Comparison of ENCODE assay signal across 8 cellular contexts in genomic region chr16:4372578-4373355, GRCh38. TPM values are rescaled to one million over a fixed set of nuclear protein-coding genes. Genes with fewer than 3 reads are reported as not detected.
A peak's percentile ranks its signal among the peaks of the same experiment; 100 is the strongest.
DNase-seq lines count a peak whose midpoint lies in the region; ATAC-seq and TF ChIP-seq lines count a peak whose summit lies in the region.

No MANE protein-coding gene starts in this region.

- H3K4me1 ChIP-seq in mesodermal cell (ENCODE audit: control insufficient read depth, insufficient read depth, low read length, poor library complexity, severe bottlenecking), result peaks cover 62% of the 10 kb centered on the region

- H3K36me3 ChIP-seq in mesodermal cell (ENCODE audit: control insufficient read depth, insufficient read depth, low read length), result peaks cover 3% of the 10 kb centered on the region

- no peak for ATAC-seq in stimulated activated naive CD8-positive, alpha-beta T cell treated with anti-CD3 and anti-CD28 coated beads, Interleukin-15, amount 100 ng/mL, for 72 hours
- ATAC-seq in GM21576 (IDR thresholded peaks at IDR 0.05; ENCODE audit: unreplicated experiment), result no peak

- DNase-seq in Daoy (ENCODE audit: low read depth) (peak; percentile 51), NCI-H345 treated with DMSO at 0.1 percent for 48 hours (lab: John Stamatoyannopoulos, UW; ENCODE audit: unreplicated experiment) (peak; percentile 96), choroid plexus epithelial cell (ENCODE audit: low read depth) (no peak)
- no peak for DNase-seq in stimulated activated naive CD8-positive, alpha-beta T cell treated with anti-CD3 and anti-CD28 coated beads, Interleukin-15, amount 100 ng/mL, for 72 hours
- DNase-seq in activated CD4-positive, CD25-positive, alpha-beta regulatory T cell (lab: John Stamatoyannopoulos, UW), result no peak
- no peak for DNase-seq in stimulated activated CD4-positive, alpha-beta T cell treated with anti-CD3 and anti-CD28 coated beads, Interleukin-12 subunit alpha, Interleukin-12 subunit beta, amount 100 ng/mL, for 4 hours

- H3K4me3 ChIP-seq in choroid plexus epithelial cell (ENCODE audit: low read depth, low read length) (peak overlapping the region; percentile 80), mesodermal cell (ENCODE audit: extremely low read depth, insufficient read depth, low read length, poor library complexity, severe bottlenecking) (peak overlapping the region; percentile 70)

- H3K4me3 Mint-ChIP-seq in stimulated activated naive CD8-positive, alpha-beta T cell treated with anti-CD3 and anti-CD28 coated beads, Interleukin-15, amount 100 ng/mL, for 72 hours, result peak overlapping the region in 1 of 2 donors; percentile 82

- 30 to 61% methylated on average over 5 to 8 of the region's 10 CpGs for WGBS in mesodermal cell (ENCODE audit: insufficient coverage in 2 of 2), 2 experiments

- peak overlapping the region; percentile 87 for H3K27ac ChIP-seq in mesodermal cell (ENCODE audit: low read depth, low read length, severe bottlenecking)

- no peaks in the 10 kb centered on the region for H3K27me3 Mint-ChIP-seq in stimulated activated naive CD8-positive, alpha-beta T cell treated with anti-CD3 and anti-CD28 coated beads, Interleukin-15, amount 100 ng/mL, for 72 hours

- no peak overlapping the region for H3K27ac Mint-ChIP-seq in stimulated activated naive CD8-positive, alpha-beta T cell treated with anti-CD3 and anti-CD28 coated beads, Interleukin-15, amount 100 ng/mL, for 72 hours

- no peaks in the 10 kb centered on the region for H3K9me3 ChIP-seq in mesodermal cell (ENCODE audit: control insufficient read depth, low read length)

- peaks cover 31% of the 10 kb centered on the region for H3K4me1 Mint-ChIP-seq in stimulated activated naive CD8-positive, alpha-beta T cell treated with anti-CD3 and anti-CD28 coated beads, Interleukin-15, amount 100 ng/mL, for 72 hours

- no peak for TF ChIP-seq CTCF in choroid plexus epithelial cell (conservative IDR thresholded peaks at IDR 0.05; ENCODE audit: low read depth, low read length)

- H3K9me3 Mint-ChIP-seq in stimulated activated naive CD8-positive, alpha-beta T cell treated with anti-CD3 and anti-CD28 coated beads, Interleukin-15, amount 100 ng/mL, for 72 hours, result no peaks in the 10 kb centered on the region

RNA-seq across cellular contexts. Expression of gene VASN, which starts 1.1 kb away (rescaled TPM):
- total RNA-seq in Daoy (2014; rRNA removed; shearing (Covaris generic)), result 22.1 and 25.1 TPM in 2 replicates
- polyA plus RNA-seq in mesodermal cell (2013, experiment 1 of 2), result 29.4 TPM
- 26.3 TPM for polyA plus RNA-seq in mesodermal cell (2013, experiment 2 of 2)

RNA-seq across cellular contexts. Expression of gene PAM16, which starts 21.6 kb away (rescaled TPM):
- total RNA-seq in Daoy (2014; rRNA removed; shearing (Covaris generic)), result 34.1 and 71.8 TPM in 2 replicates
- polyA plus RNA-seq in mesodermal cell (2013, experiment 1 of 2), result 60.5 TPM
- 42.8 TPM for polyA plus RNA-seq in mesodermal cell (2013, experiment 2 of 2)

RNA-seq across cellular contexts. Expression of gene CORO7, which starts 43.6 kb away (rescaled TPM):
- total RNA-seq in Daoy (2014; rRNA removed; shearing (Covaris generic)), result 7.0 and 11.3 TPM in 2 replicates
- 25.0 TPM for polyA plus RNA-seq in mesodermal cell (2013, experiment 1 of 2)
- polyA plus RNA-seq in mesodermal cell (2013, experiment 2 of 2), result 17.7 TPM

RNA-seq across cellular contexts. Expression of gene DNAJA3, which starts 52.9 kb away (rescaled TPM):
- total RNA-seq in Daoy (2014; rRNA removed; shearing (Covaris generic)), result 54.8 and 73.9 TPM in 2 replicates
- 35.8 TPM for polyA plus RNA-seq in mesodermal cell (2013, experiment 1 of 2)
- polyA plus RNA-seq in mesodermal cell (2013, experiment 2 of 2), result 34.8 TPM

RNA-seq across cellular contexts. Expression of gene GLIS2, which starts 56.9 kb away (rescaled TPM):
- total RNA-seq in Daoy (2014; rRNA removed; shearing (Covaris generic)), result 0.36 and 0.46 TPM in 2 replicates
- polyA plus RNA-seq in mesodermal cell (2013, experiment 1 of 2), result 10.1 TPM
- polyA plus RNA-seq in mesodermal cell (2013, experiment 2 of 2), result 8.9 TPM

Comparison
In these comparisons a context has a peak if more than half of its experiments do, and no peak if none do; other contexts are left out.
1. DNase-seq: peak in Daoy (single experiment) and NCI-H345 treated with DMSO at 0.1 percent for 48 hours (single experiment); none in choroid plexus epithelial cell (single experiment), stimulated activated naive CD8-positive, alpha-beta T cell treated with anti-CD3 and anti-CD28 coated beads, Interleukin-15, amount 100 ng/mL, for 72 hours (0 of 2), activated CD4-positive, CD25-positive, alpha-beta regulatory T cell (0 of 4) and stimulated activated CD4-positive, alpha-beta T cell treated with anti-CD3 and anti-CD28 coated beads, Interleukin-12 subunit alpha, Interleukin-12 subunit beta, amount 100 ng/mL, for 4 hours (single experiment).